In the genomic region with DNA sequence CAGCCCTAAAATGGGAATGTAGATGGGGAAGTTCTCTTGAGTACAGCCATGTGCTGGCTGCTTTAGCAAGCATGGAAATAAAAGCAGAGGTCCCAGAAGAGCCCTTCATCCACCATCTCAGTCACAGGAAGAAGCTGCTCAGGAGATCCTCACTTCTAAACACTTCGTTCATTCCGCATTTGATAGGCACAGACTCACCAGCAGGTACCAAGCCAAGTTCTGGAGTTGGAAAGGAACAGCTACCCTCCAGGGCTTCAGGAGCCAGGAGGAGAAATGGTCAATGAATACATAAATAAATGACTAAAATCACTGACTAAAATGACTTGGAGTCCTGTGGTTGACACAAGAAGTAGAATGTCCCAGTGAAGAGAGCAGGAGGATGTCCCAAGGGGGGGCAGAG, we compare ENCODE assay signal across 1 cellular context.
TF ChIP-seq lines count a peak whose summit lies in the region.

No MANE protein-coding gene starts in this region.

TF ChIP-seq in HepG2, 621 proteins besides CTCF, POLR2A, EP300 and RAD21 (continued from another document):
- no peak for TF ChIP-seq HNF1A (IDR thresholded peaks at IDR 0.05; ENCODE audit: low read depth)
- no peak for TF ChIP-seq HNF1A (CRISPR knock-in tag; IDR thresholded peaks at IDR 0.05; ENCODE audit: borderline replicate concordance)
- TF ChIP-seq KDM2A (CRISPR knock-in tag; IDR thresholded peaks at IDR 0.05; ENCODE audit: borderline replicate concordance, low read depth) = no peak
- no peak for TF ChIP-seq ZNF367 (CRISPR knock-in tag; IDR thresholded peaks at IDR 0.05; ENCODE audit: borderline replicate concordance)
- no peak for TF ChIP-seq NFE2L2 (IDR thresholded peaks at IDR 0.05; ENCODE audit: low read length)
- TF ChIP-seq POLR2G (IDR thresholded peaks at IDR 0.05; ENCODE audit: low read depth, low read length) = peak; percentile 26; the same call in 1 of the 2 replicates
- TF ChIP-seq RBM22 (optimal IDR thresholded peaks at IDR 0.05; ENCODE audit: low read length) = peak; percentile 81
- no peak for TF ChIP-seq GTF2F1 (IDR thresholded peaks at IDR 0.05; ENCODE audit: low read length)
- TF ChIP-seq DNMT3B (CRISPR knock-in tag; conservative IDR thresholded peaks at IDR 0.05) = no peak
- TF ChIP-seq, protein P1, sequence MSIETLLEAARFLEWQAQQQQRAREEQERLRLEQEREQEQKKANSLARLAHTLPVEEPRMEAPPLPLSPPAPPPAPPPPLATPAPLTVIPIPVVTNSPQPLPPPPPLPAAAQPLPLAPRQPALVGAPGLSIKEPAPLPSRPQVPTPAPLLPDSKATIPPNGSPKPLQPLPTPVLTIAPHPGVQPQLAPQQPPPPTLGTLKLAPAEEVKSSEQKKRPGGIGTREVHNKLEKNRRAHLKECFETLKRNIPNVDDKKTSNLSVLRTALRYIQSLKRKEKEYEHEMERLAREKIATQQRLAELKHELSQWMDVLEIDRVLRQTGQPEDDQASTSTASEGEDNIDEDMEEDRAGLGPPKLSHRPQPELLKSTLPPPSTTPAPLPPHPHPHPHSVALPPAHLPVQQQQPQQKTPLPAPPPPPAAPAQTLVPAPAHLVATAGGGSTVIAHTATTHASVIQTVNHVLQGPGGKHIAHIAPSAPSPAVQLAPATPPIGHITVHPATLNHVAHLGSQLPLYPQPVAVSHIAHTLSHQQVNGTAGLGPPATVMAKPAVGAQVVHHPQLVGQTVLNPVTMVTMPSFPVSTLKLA (IDR thresholded peaks at IDR 0.05) = peak; percentile 32; the same call in 1 of the 2 replicates
- no peak for TF ChIP-seq ZBTB1 (CRISPR knock-in tag; IDR thresholded peaks at IDR 0.05; ENCODE audit: borderline replicate concordance)
- TF ChIP-seq, protein P2, sequence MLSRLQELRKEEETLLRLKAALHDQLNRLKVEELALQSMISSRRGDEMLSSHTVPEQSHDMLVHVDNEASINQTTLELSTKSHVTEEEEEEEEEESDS (CRISPR knock-in tag; IDR thresholded peaks at IDR 0.05; ENCODE audit: borderline replicate concordance) = no peak
